ENCODE assay signal across 1 cellular context in genomic region chr16:84599528-84600202, GRCh38.
A peak's percentile ranks its signal among the peaks of the same experiment; 100 is the strongest.
TF ChIP-seq lines count a peak whose summit lies in the region.

No MANE protein-coding gene starts in this region.

TF ChIP-seq in HepG2, 621 proteins besides CTCF, POLR2A, EP300 and RAD21 (continued from another document and continues in another):
- TF ChIP-seq ZBTB10 (CRISPR knock-in tag; IDR thresholded peaks at IDR 0.05; ENCODE audit: borderline replicate concordance) (no peak), ZNF350 (CRISPR knock-in tag; IDR thresholded peaks at IDR 0.05; ENCODE audit: borderline replicate concordance, low read depth) (peak; percentile 76), DPF2 (CRISPR knock-in tag; IDR thresholded peaks at IDR 0.05; ENCODE audit: borderline replicate concordance, low read depth) (peak; percentile 48; the same call in 1 of the 2 replicates), ZNF704 (CRISPR knock-in tag; IDR thresholded peaks at IDR 0.05; ENCODE audit: borderline replicate concordance) (no peak), MYPOP (CRISPR knock-in tag; IDR thresholded peaks at IDR 0.05) (no peak), ZNF280B (CRISPR knock-in tag; IDR thresholded peaks at IDR 0.05; ENCODE audit: borderline replicate concordance) (no peak), ZNF609 (CRISPR knock-in tag; IDR thresholded peaks at IDR 0.05; ENCODE audit: borderline replicate concordance) (peak; percentile 20; the same call in 1 of the 2 replicates), ZNF101 (CRISPR knock-in tag; IDR thresholded peaks at IDR 0.05; ENCODE audit: borderline replicate concordance, low read depth) (no peak), REST (IDR thresholded peaks at IDR 0.05; ENCODE audit: borderline replicate concordance in 1 of 2, low read depth in 1 of 2, low read length in 2 of 2) (peak in 1 of 2 experiments; percentile 23; a peak in 1 of 4 replicates), DBP (CRISPR knock-in tag; IDR thresholded peaks at IDR 0.05; ENCODE audit: not compliant biosample characterization) (no peak), ZNF326 (CRISPR knock-in tag; IDR thresholded peaks at IDR 0.05; ENCODE audit: borderline replicate concordance) (no peak), ASH2L (IDR thresholded peaks at IDR 0.05; ENCODE audit: insufficient read length, low read depth, low read length) (peak; percentile 75), MTERF4 (CRISPR knock-in tag; IDR thresholded peaks at IDR 0.05) (no peak), ZNF577 (CRISPR knock-in tag; IDR thresholded peaks at IDR 0.05; ENCODE audit: borderline replicate concordance, low read depth) (no peak), EZH2 (conservative IDR thresholded peaks at IDR 0.05; ENCODE audit: low read depth, low read length) (no peak), ZNF225 (CRISPR knock-in tag; IDR thresholded peaks at IDR 0.05) (no peak), HNRNPUL1 (IDR thresholded peaks at IDR 0.05; ENCODE audit: low read depth, low read length) (no peak), PRDM4 (CRISPR knock-in tag; IDR thresholded peaks at IDR 0.05; ENCODE audit: borderline replicate concordance) (no peak), SP1 (IDR thresholded peaks at IDR 0.05) (no peak), SP1 (CRISPR knock-in tag; IDR thresholded peaks at IDR 0.05) (no peak), PRDM15 (CRISPR knock-in tag; IDR thresholded peaks at IDR 0.05) (no peak), SIX1 (CRISPR knock-in tag; IDR thresholded peaks at IDR 0.05; ENCODE audit: borderline replicate concordance) (no peak), MLX (CRISPR knock-in tag; IDR thresholded peaks at IDR 0.05) (no peak), ZNF674 (CRISPR knock-in tag; IDR thresholded peaks at IDR 0.05; ENCODE audit: low read depth) (no peak), JUND (CRISPR knock-in tag; IDR thresholded peaks at IDR 0.05) (no peak), CC2D1A (CRISPR knock-in tag; IDR thresholded peaks at IDR 0.05) (no peak), ZNF160 (CRISPR knock-in tag; IDR thresholded peaks at IDR 0.05) (0 out of 2 replicates have a peak, but pooled peaks have one; percentile 76), POLR2AphosphoS5 (IDR thresholded peaks at IDR 0.05; ENCODE audit: low read depth, low read length) (no peak)
